In the genomic region with DNA sequence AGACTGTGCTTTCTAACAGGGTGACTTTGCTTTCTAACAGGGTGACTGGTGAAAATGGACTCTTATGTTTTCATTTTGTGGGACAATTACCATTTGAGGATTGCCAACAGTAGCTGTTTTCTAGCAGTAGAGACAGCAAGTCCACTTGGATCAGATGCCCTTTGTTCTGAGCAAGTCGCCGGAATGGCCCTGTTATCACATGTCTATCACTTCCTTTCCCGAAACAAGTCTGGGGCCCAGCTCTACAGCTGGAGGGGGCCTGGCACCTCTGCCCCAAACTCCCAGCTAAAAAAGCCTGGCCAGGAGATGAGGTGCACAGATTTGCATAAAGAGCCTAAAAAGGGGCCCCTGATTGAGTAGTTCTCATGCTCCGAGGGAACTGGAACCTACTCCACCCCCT, we compare ENCODE assay signal across 12 cellular contexts. TPM values are rescaled to one million over a fixed set of nuclear protein-coding genes. Genes with fewer than 3 reads are reported as not detected.
DNase-seq lines count a peak whose midpoint lies in the region; ATAC-seq, FAIRE-seq and TF ChIP-seq lines count a peak whose summit lies in the region.
"Had no signal": no experiment of that assay in that cellular context is flagged by ENCODE, and none has a peak within 500 bp of the region (broad histone marks: within the 10 kb centered on the region; RNA-seq: fewer than 3 reads in every experiment).

No MANE protein-coding gene starts in this region.

- H4K20me1 ChIP-seq in keratinocyte (ENCODE audit: control insufficient read depth, extremely low read depth, insufficient read depth, low read length), result no peaks in the 10 kb centered on the region

- no peaks in the 10 kb centered on the region for H3K27me3 Mint-ChIP-seq in activated T-cell treated with anti-CD3 and anti-CD28 coated beads, Interleukin-2, amount 50 U/mL, for 24 hours
- no peaks in the 10 kb centered on the region for H3K27me3 Mint-ChIP-seq in activated T-helper 17 cell treated with anti-CD3 and anti-CD28 coated beads, Interleukin-2, amount 50 U/mL, for 72 hours

- peak overlapping the region; percentile 67 for H3K4me3 Mint-ChIP-seq in activated T-cell treated with anti-CD3 and anti-CD28 coated beads, Interleukin-2, amount 50 U/mL, for 24 hours
- peak overlapping the region; percentile 95 for H3K4me3 Mint-ChIP-seq in activated T-helper 17 cell treated with anti-CD3 and anti-CD28 coated beads, Interleukin-2, amount 50 U/mL, for 72 hours
- H3K4me3 Mint-ChIP-seq: nephron progenitor cell had no signal

- DNase-seq in activated T-cell treated with anti-CD3 and anti-CD28 coated beads, Interleukin-2, amount 50 U/mL, for 24 hours, result peak; percentile 31
- no peak for DNase-seq in activated T-cell treated with anti-CD3 and anti-CD28 coated beads, Interleukin-2, amount 50 U/mL, for 1 hour
- no peak for DNase-seq in keratinocyte (ENCODE audit: low read depth, low spot score)
- no peak for DNase-seq in HEK293T (ENCODE audit: extremely low spot score)
- DNase-seq in DMS53 treated with DMSO at 0.1 percent for 48 hours (lab: John Stamatoyannopoulos, UW; ENCODE audit: unreplicated experiment), result no peak
- DNase-seq: NCI-H1048, NCI-H69, nephron progenitor cell had no signal

- peak overlapping the region; percentile 47 for H3K27ac ChIP-seq in keratinocyte (ENCODE audit: control insufficient read depth, insufficient read depth, low read length)
- peak overlapping the region; percentile 81 for H3K27ac ChIP-seq in subcutaneous abdominal adipose tissue (ENCODE audit: low read depth, low read length)

- H3K4me1 ChIP-seq in keratinocyte (ENCODE audit: control insufficient read depth, extremely low read depth, insufficient read depth, low read length) (peaks cover 42% of the 10 kb centered on the region), subcutaneous abdominal adipose tissue (ENCODE audit: control insufficient read depth in 5 of 5, insufficient read depth in 5 of 5, low read length in 5 of 5) (peaks cover 0 to 55% (median 6%) of the 10 kb centered on the region in 5 donors)

- H3K36me3 ChIP-seq in keratinocyte (ENCODE audit: control insufficient read depth in 2 of 2, extremely low read depth in 1 of 2, insufficient read depth in 2 of 2, low read length in 2 of 2) (no peaks in the 10 kb centered on the region), subcutaneous abdominal adipose tissue (ENCODE audit: control insufficient read depth in 5 of 5, insufficient read depth in 5 of 5, low read length in 5 of 5) (no peaks in the 10 kb centered on the region)

- dilution Hi-C loops in keratinocyte (cut with MboI; ENCODE audit: extremely low pct_ligation_motif_present, low sequenced_read_pairs), result loop anchor here (25.0 kb wide), 1 partner anchor 137 kb away; no protein-coding TSS in a partner anchor

- H3K9ac ChIP-seq in keratinocyte (ENCODE audit: control insufficient read depth, extremely low read depth, insufficient read depth, low read length) (no peak overlapping the region), subcutaneous abdominal adipose tissue (ENCODE audit: low read length in 5 of 5) (no peak overlapping the region)

- H3K4me3 ChIP-seq in keratinocyte (ENCODE audit: control insufficient read depth in 2 of 3, extremely low read depth in 1 of 3, insufficient read depth in 2 of 3, low read depth in 1 of 3, low read length in 3 of 3), result no peak overlapping the region
- H3K4me3 ChIP-seq in subcutaneous abdominal adipose tissue (ENCODE audit: low read depth in 1 of 5, low read length in 5 of 5), result no peak overlapping the region

- no peak overlapping the region for H3K4me2 ChIP-seq in keratinocyte (ENCODE audit: control insufficient read depth, extremely low read depth, insufficient read depth, low read depth, low read length)

- no peak for FAIRE-seq in keratinocyte (lab: Jason Lieb, UNC)
- FAIRE-seq: GM18507 had no signal

- peaks cover 2% of the 10 kb centered on the region for H3K9me3 ChIP-seq in keratinocyte (ENCODE audit: control insufficient read depth, low read depth, low read length)
- H3K9me3 ChIP-seq in subcutaneous abdominal adipose tissue (ENCODE audit: control insufficient read depth in 5 of 5, low read length in 5 of 5), result no peaks in the 10 kb centered on the region

- H3K79me2 ChIP-seq in keratinocyte (ENCODE audit: control insufficient read depth, insufficient read depth, low read length), result no peaks in the 10 kb centered on the region

- no peak overlapping the region for H2AFZ ChIP-seq in keratinocyte (ENCODE audit: control insufficient read depth, low read length)

- POLR2A ChIA-PET in HEK293T (lab: Yijun Ruan, JAX), result no interaction called here

- CTCF ChIA-PET in HEK293T (lab: Yijun Ruan, JAX), result no interaction called here

- peaks cover 13% of the 10 kb centered on the region for H3K36me3 Mint-ChIP-seq in activated T-cell treated with anti-CD3 and anti-CD28 coated beads, Interleukin-2, amount 50 U/mL, for 24 hours (ENCODE audit: low read depth)
- H3K36me3 Mint-ChIP-seq in activated T-helper 17 cell treated with anti-CD3 and anti-CD28 coated beads, Interleukin-2, amount 50 U/mL, for 72 hours (ENCODE audit: low read depth), result peaks cover 5% of the 10 kb centered on the region

- peaks cover 9% of the 10 kb centered on the region for H3K9me3 Mint-ChIP-seq in activated T-cell treated with anti-CD3 and anti-CD28 coated beads, Interleukin-2, amount 50 U/mL, for 24 hours
- H3K9me3 Mint-ChIP-seq in activated T-helper 17 cell treated with anti-CD3 and anti-CD28 coated beads, Interleukin-2, amount 50 U/mL, for 72 hours, result peaks cover 3% of the 10 kb centered on the region

- H3K27me3 ChIP-seq in keratinocyte (ENCODE audit: control insufficient read depth, extremely low read depth, insufficient read depth, low read length) (no peaks in the 10 kb centered on the region), subcutaneous abdominal adipose tissue (ENCODE audit: control insufficient read depth in 5 of 5, insufficient read depth in 4 of 5, low read length in 5 of 5) (no peaks in the 10 kb centered on the region)

- no peaks in the 10 kb centered on the region for H3K9me1 ChIP-seq in keratinocyte (ENCODE audit: control insufficient read depth, extremely low read depth, insufficient read depth, low read length)

- peak overlapping the region; percentile 95 for H3K27ac Mint-ChIP-seq in activated T-cell treated with anti-CD3 and anti-CD28 coated beads, Interleukin-2, amount 50 U/mL, for 24 hours
- peak overlapping the region; percentile 100 for H3K27ac Mint-ChIP-seq in activated T-helper 17 cell treated with anti-CD3 and anti-CD28 coated beads, Interleukin-2, amount 50 U/mL, for 72 hours
- H3K27ac Mint-ChIP-seq: nephron progenitor cell had no signal

- TF ChIP-seq CTCF in keratinocyte (optimal IDR thresholded peaks at IDR 0.05 in 1 of 3, IDR thresholded peaks at IDR 0.05 in 1 of 3, conservative IDR thresholded peaks at IDR 0.05 in 1 of 3; ENCODE audit: extremely low read depth in 1 of 3, insufficient read depth in 2 of 3, low read length in 3 of 3), result no peak

- no peak for ATAC-seq in activated T-helper 17 cell treated with anti-CD3 and anti-CD28 coated beads, Interleukin-2, amount 50 U/mL, for 72 hours (replicated peaks)
- no peak for ATAC-seq in HG03045 (IDR thresholded peaks at IDR 0.05; ENCODE audit: unreplicated experiment)

- peaks cover 83% of the 10 kb centered on the region for H3K4me1 Mint-ChIP-seq in activated T-cell treated with anti-CD3 and anti-CD28 coated beads, Interleukin-2, amount 50 U/mL, for 24 hours (ENCODE audit: low read depth)
- H3K4me1 Mint-ChIP-seq in activated T-helper 17 cell treated with anti-CD3 and anti-CD28 coated beads, Interleukin-2, amount 50 U/mL, for 72 hours, result peaks cover 75% of the 10 kb centered on the region

TF ChIP-seq in HEK293T, 16 proteins besides CTCF, POLR2A, EP300 and RAD21:
- no peak for TF ChIP-seq ZNF384 (IDR thresholded peaks at IDR 0.05)
- no peak for TF ChIP-seq L3MBTL2 (conservative IDR thresholded peaks at IDR 0.05)
- no peak for TF ChIP-seq BHLHE40 (IDR thresholded peaks at IDR 0.05; ENCODE audit: borderline replicate concordance)
- TF ChIP-seq TARDBP (IDR thresholded peaks at IDR 0.05), result no peak
- no peak for TF ChIP-seq HDGF (IDR thresholded peaks at IDR 0.05; ENCODE audit: borderline replicate concordance)
- TF ChIP-seq FOXA1 (IDR thresholded peaks at IDR 0.05), result no peak
- TF ChIP-seq NFRKB (IDR thresholded peaks at IDR 0.05), result no peak
- TF ChIP-seq FOXK2 (IDR thresholded peaks at IDR 0.05), result no peak
- no peak for TF ChIP-seq ARNT (IDR thresholded peaks at IDR 0.05)
- no peak for TF ChIP-seq SP1 (IDR thresholded peaks at IDR 0.05)
- no peak for TF ChIP-seq ELF4 (IDR thresholded peaks at IDR 0.05)
- TF ChIP-seq LEF1 (IDR thresholded peaks at IDR 0.05; ENCODE audit: borderline replicate concordance), result no peak
- TF ChIP-seq SUZ12 (IDR thresholded peaks at IDR 0.05), result no peak
- no peak for TF ChIP-seq CTBP1 (IDR thresholded peaks at IDR 0.05; ENCODE audit: borderline replicate concordance)
- TF ChIP-seq, protein P1, sequence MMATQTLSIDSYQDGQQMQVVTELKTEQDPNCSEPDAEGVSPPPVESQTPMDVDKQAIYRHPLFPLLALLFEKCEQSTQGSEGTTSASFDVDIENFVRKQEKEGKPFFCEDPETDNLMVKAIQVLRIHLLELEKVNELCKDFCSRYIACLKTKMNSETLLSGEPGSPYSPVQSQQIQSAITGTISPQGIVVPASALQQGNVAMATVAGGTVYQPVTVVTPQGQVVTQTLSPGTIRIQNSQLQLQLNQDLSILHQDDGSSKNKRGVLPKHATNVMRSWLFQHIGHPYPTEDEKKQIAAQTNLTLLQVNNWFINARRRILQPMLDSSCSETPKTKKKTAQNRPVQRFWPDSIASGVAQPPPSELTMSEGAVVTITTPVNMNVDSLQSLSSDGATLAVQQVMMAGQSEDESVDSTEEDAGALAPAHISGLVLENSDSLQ (IDR thresholded peaks at IDR 0.05), result no peak
- TF ChIP-seq FOXM1 (IDR thresholded peaks at IDR 0.05; ENCODE audit: borderline replicate concordance), result no peak

RNA-seq across cellular contexts. Expression of gene THBS1, which starts 44.6 kb away (rescaled TPM):
- 1 to 10 TPM in 1 of 2 donors, under 1 TPM in 1; 0.66 to 3.5 TPM for total RNA-seq in activated T-helper 17 cell treated with anti-CD3 and anti-CD28 coated beads, Interleukin-2, amount 50 U/mL, for 72 hours
- 585 to 1,976 TPM (median 789 TPM) in 3 replicates for polyA plus RNA-seq in keratinocyte
- polyA plus RNA-seq in keratinocyte (2011; ENCODE audit: low read depth), result 224 TPM
- 250 and 267 TPM in 2 replicates for polyA plus RNA-seq in keratinocyte (2011; cell fraction: cytosol; rRNA removed)
- polyA plus RNA-seq in keratinocyte (2011; cell fraction: nucleus; rRNA removed), result 2,729 and 2,799 TPM in 2 replicates
- polyA plus RNA-seq in keratinocyte (2012; ENCODE audit: low replicate concordance), result 152 and 2,223 TPM in 2 replicates
- polyA minus RNA-seq in keratinocyte, result 2,799 to 14,102 TPM (median 5,100 TPM) in 3 replicates
- polyA minus RNA-seq in keratinocyte (2011; cell fraction: cytosol; rRNA and poly(A)+ RNA removed), result 2,733 TPM
- 7,793 and 10,292 TPM in 2 replicates for polyA minus RNA-seq in keratinocyte (2011; cell fraction: nucleus; rRNA and poly(A)+ RNA removed)
